ENCODE assay signal across 21 cellular contexts in the genomic region with DNA sequence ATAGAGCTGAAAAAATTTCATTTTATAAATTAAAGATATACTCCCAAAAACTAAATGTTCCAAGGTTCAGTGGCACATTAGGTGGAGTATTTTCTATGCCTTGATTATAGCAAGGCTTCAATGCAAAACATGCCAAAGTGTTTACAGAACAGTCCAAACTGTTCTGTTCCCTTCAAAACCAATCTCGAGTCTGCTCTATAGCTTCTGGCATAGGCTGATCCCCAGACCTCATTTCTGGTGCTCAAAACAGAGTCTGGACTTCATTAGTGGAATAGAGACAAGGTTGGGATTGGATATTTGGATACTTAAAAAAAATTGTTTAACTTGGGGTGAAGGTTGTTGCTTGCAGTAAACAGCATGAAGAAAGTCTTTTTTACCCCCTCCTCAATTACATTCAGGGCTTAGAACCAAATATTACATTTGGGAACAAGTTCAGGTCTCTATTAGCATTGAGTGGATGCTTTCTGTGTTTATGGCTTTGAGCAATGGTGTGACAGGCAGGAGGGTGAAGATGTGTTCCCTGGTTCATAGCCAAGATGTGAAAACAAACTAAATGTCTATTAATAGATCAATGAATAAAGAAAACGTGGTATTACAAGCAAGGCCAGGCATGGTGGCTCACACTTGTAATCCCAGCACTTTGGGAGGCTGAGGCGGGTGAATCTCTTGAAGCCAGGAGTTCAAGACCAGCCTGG.
"Had no signal": no experiment of that assay in that cellular context is flagged by ENCODE, and none has a peak within 500 bp of the region (broad histone marks: within the 10 kb centered on the region; RNA-seq: fewer than 3 reads in every experiment).

No MANE protein-coding gene starts in this region.

- H3K9me3 ChIP-seq: esophagus muscularis mucosa, gastrocnemius medialis, heart right ventricle, left lung, lower lobe of right lung, mucosa of descending colon had no signal

- H3K36me3 Mint-ChIP-seq: mesothelial cell of epicardium; naive B cell; naive thymus-derived CD8-positive, alpha-beta T cell had no signal

- H3K4me1 Mint-ChIP-seq: naive B cell; naive thymus-derived CD8-positive, alpha-beta T cell had no signal

- ATAC-seq: gastrocnemius medialis; heart right ventricle; left cardiac atrium; left lung; left ventricle myocardium superior; lower lobe of right lung; mucosa of descending colon; naive thymus-derived CD8-positive, alpha-beta T cell had no signal

- H3K36me3 ChIP-seq: esophagus muscularis mucosa, gastrocnemius medialis, heart right ventricle, left lung, lower lobe of right lung had no signal

- H3K4me3 ChIP-seq: coronary artery, dorsolateral prefrontal cortex, esophagus muscularis mucosa, gastrocnemius medialis, heart right ventricle, left lung, lower lobe of right lung, mucosa of descending colon had no signal

- H3K27ac Mint-ChIP-seq: mesothelial cell of epicardium; naive B cell; naive thymus-derived CD8-positive, alpha-beta T cell had no signal

- H3K27me3 ChIP-seq: esophagus muscularis mucosa, gastrocnemius medialis, heart right ventricle, left lung had no signal

- H3K27ac ChIP-seq: coronary artery, dorsolateral prefrontal cortex, esophagus muscularis mucosa, gastrocnemius medialis, heart right ventricle, left lung, lower lobe of right lung had no signal

- DNase-seq: dermis blood vessel endothelial cell; dorsolateral prefrontal cortex; effector CD4-positive, alpha-beta T cell; effector memory CD4-positive, alpha-beta T cell; foreskin melanocyte; gastrocnemius medialis; glutamatergic neuron; head of caudate nucleus; heart right ventricle; hippocampal formation; left cardiac atrium; left lung; left ventricle myocardium superior; lower lobe of right lung; mesenchymal stem cell; mucosa of descending colon; naive B cell; naive thymus-derived CD8-positive, alpha-beta T cell had no signal

- H3K4me3 Mint-ChIP-seq: mesothelial cell of epicardium; naive B cell; naive thymus-derived CD8-positive, alpha-beta T cell had no signal

- H3K4me1 ChIP-seq: gastrocnemius medialis, left lung, lower lobe of right lung had no signal

- H3K27me3 Mint-ChIP-seq: naive B cell had no signal
